8 cellular contexts compared by ENCODE assay signal in genomic region chr1:62841587-62842169, GRCh38. TPM values are rescaled to one million over a fixed set of nuclear protein-coding genes. Genes with fewer than 3 reads are reported as not detected.
DNase-seq lines count a peak whose midpoint lies in the region; ATAC-seq and TF ChIP-seq lines count a peak whose summit lies in the region.

No MANE protein-coding gene starts in this region.

- no peak overlapping the region for H3K9ac ChIP-seq in liver (ENCODE audit: low read depth in 1 of 2, low read length in 2 of 2)

- TF ChIP-seq POLR2A in vagina (IDR thresholded peaks at IDR 0.05) = no peak

- TF ChIP-seq CTCF in Caco-2 (IDR thresholded peaks at IDR 0.05; ENCODE audit: insufficient read depth in 1 of 2, low read depth in 1 of 2, low read length in 1 of 2, severe bottlenecking in 1 of 2, unreplicated experiment in 1 of 2) = peak; percentile 38 to 43
- TF ChIP-seq CTCF in liver (IDR thresholded peaks at IDR 0.05; ENCODE audit: low read depth, low read length, missing input control) = peak; percentile 72
- peak; percentile 17 to 67 (median 54) for TF ChIP-seq CTCF in vagina (IDR thresholded peaks at IDR 0.05)

- H3K4me3 ChIP-seq in Caco-2 (ENCODE audit: low read depth, low read length) (no peak overlapping the region), liver (ENCODE audit: low read depth in 1 of 3, low read length in 3 of 3) (no peak overlapping the region), vagina (no peak overlapping the region)

- no peak overlapping the region for H3K27ac Mint-ChIP-seq in Caco-2 (ENCODE audit: unreplicated experiment)

- POLR2A ChIA-PET in Caco-2 (lab: Charles Lee) = interaction anchor here (0.7 kb wide), 1 partner anchor 41 kb away, joined by 3 read pairs; no protein-coding TSS in a partner anchor

- H3K36me3 Mint-ChIP-seq in Caco-2 (ENCODE audit: insufficient read depth, unreplicated experiment) = no peaks in the 10 kb centered on the region

- no peak overlapping the region for H3K27ac ChIP-seq in liver (ENCODE audit: low read depth in 1 of 2, low read length in 2 of 2)
- no peak overlapping the region for H3K27ac ChIP-seq in vagina

- intact Hi-C loops in Caco-2 (cut with micrococcal nuclease; ENCODE audit: unreplicated experiment) = loop anchor here (1.0 to 10.0 kb wide), 2 partner anchors 63 to 148 kb away; no protein-coding TSS in a partner anchor
- intact Hi-C loops in vagina (cut with DNase I) = no loop called here

- BruUV-seq in Caco-2 (replicated peaks; lab: Mats Ljungman, UMichigan) = no TSS peak

- ATAC-seq in GM18870 (IDR thresholded peaks at IDR 0.05; ENCODE audit: unreplicated experiment) = peak; percentile 84

- no peaks in the 10 kb centered on the region for H3K4me1 ChIP-seq in Caco-2
- H3K4me1 ChIP-seq in liver (ENCODE audit: control insufficient read depth in 4 of 4, insufficient read depth in 4 of 4, low read length in 3 of 4) = no peaks in the 10 kb centered on the region
- H3K4me1 ChIP-seq in vagina = no peaks in the 10 kb centered on the region

- H3K9me3 Mint-ChIP-seq in Caco-2 (ENCODE audit: unreplicated experiment) = no peaks in the 10 kb centered on the region

- H3K9me3 ChIP-seq in Caco-2 (no peaks in the 10 kb centered on the region), liver (ENCODE audit: control insufficient read depth in 4 of 4, low read length in 3 of 4) (no peaks in the 10 kb centered on the region), vagina (no peaks in the 10 kb centered on the region)

- H3K4me1 Mint-ChIP-seq in Caco-2 (ENCODE audit: low read depth, unreplicated experiment) = no peaks in the 10 kb centered on the region

- 2% methylated on average over 3 of the region's 3 CpGs for WGBS in liver

- CTCF ChIA-PET in Caco-2 (lab: Charles Lee) = interaction anchor here (0.6 to 1.5 kb wide), 2 partner anchors 65 to 149 kb away, joined by 3 to 5 read pairs; no protein-coding TSS in a partner anchor

- H3K4me3 Mint-ChIP-seq in Caco-2 (ENCODE audit: unreplicated experiment) = no peak overlapping the region

- TF ChIP-seq EP300 in Ishikawa (IDR thresholded peaks at IDR 0.05; ENCODE audit: borderline replicate concordance) = no peak

- TF ChIP-seq RAD21 in Ishikawa (IDR thresholded peaks at IDR 0.05; ENCODE audit: low read depth) = peak; percentile 68
- TF ChIP-seq RAD21 in liver (IDR thresholded peaks at IDR 0.05) = peak; percentile 84 to 86

- no peaks in the 10 kb centered on the region for H3K36me3 ChIP-seq in Caco-2 (ENCODE audit: control insufficient read depth, insufficient read depth, low read length)
- H3K36me3 ChIP-seq in liver (ENCODE audit: control insufficient read depth in 4 of 4, insufficient read depth in 3 of 4, low read depth in 1 of 4, low read length in 3 of 4) = peaks cover 0 to 2% (median 0%) of the 10 kb centered on the region in 4 donors
- H3K36me3 ChIP-seq in vagina = no peaks in the 10 kb centered on the region

- DNase-seq in Caco-2 (peak in 1 of 2 experiments; percentile 45), NOMO-1 treated with dmso at 0.1 percent for 144 hours (lab: John Stamatoyannopoulos, UW; ENCODE audit: unreplicated experiment) (peak; percentile 4), cerebellar cortex (ENCODE audit: low spot score) (peak; percentile 84), vagina (ENCODE audit: extremely low spot score in 2 of 2) (no peak)
- DNase-seq in activated CD4-positive, alpha-beta T cell treated with anti-CD3 and anti-CD28 coated beads, Interleukin-2, amount 50 U/mL, for 48 hours = no peak

- no peaks in the 10 kb centered on the region for H3K27me3 Mint-ChIP-seq in Caco-2 (ENCODE audit: insufficient read depth, unreplicated experiment)

- H3K27me3 ChIP-seq in Caco-2 (replicated peaks; ENCODE audit: control insufficient read depth, insufficient read depth, low read length) (no peaks in the 10 kb centered on the region), liver (ENCODE audit: control insufficient read depth in 4 of 4, insufficient read depth in 4 of 4, low read length in 3 of 4) (no peaks in the 10 kb centered on the region), vagina (no peaks in the 10 kb centered on the region)

TF ChIP-seq in Ishikawa, 13 proteins besides CTCF, POLR2A, EP300 and RAD21 (continues in another document):
- TF ChIP-seq USF1 (IDR thresholded peaks at IDR 0.05) (no peak), TCF12 (IDR thresholded peaks at IDR 0.05; ENCODE audit: low read depth) (no peak), NFIC (IDR thresholded peaks at IDR 0.05) (no peak), CEBPB (IDR thresholded peaks at IDR 0.05) (no peak), YY1 (IDR thresholded peaks at IDR 0.05; ENCODE audit: low read depth) (no peak), FOXM1 (IDR thresholded peaks at IDR 0.05; ENCODE audit: borderline replicate concordance, low read depth) (no peak), CREB1 (IDR thresholded peaks at IDR 0.05; ENCODE audit: low read depth) (no peak), MAX (IDR thresholded peaks at IDR 0.05) (no peak), ZBTB7A (IDR thresholded peaks at IDR 0.05; ENCODE audit: low read depth) (no peak)

TF ChIP-seq in liver, 16 proteins besides CTCF, POLR2A, EP300 and RAD21:
- TF ChIP-seq HNF4A (conservative IDR thresholded peaks at IDR 0.05) (no peak), MAX (IDR thresholded peaks at IDR 0.05) (no peak), YY1 (IDR thresholded peaks at IDR 0.05) (no peak), HNF4G (IDR thresholded peaks at IDR 0.05) (no peak), NR2F2 (IDR thresholded peaks at IDR 0.05) (no peak), GABPA (IDR thresholded peaks at IDR 0.05 in 1 of 2, conservative IDR thresholded peaks at IDR 0.05 in 1 of 2) (no peak), JUND (IDR thresholded peaks at IDR 0.05) (no peak)

RNA-seq across cellular contexts. Expression of gene ATG4C, which starts 57.7 kb away (rescaled TPM):
- total RNA-seq in Caco-2 (2022) (6.8 and 7.4 TPM in 2 replicates), liver (1 to 10 TPM; 5.6 to 8.4 TPM), vagina (5.9 TPM)
- 1 to 10 TPM; 3.8 to 4.8 TPM for polyA plus RNA-seq in liver

Comparison
In these comparisons a context has a peak if more than half of its experiments do, and no peak if none do; other contexts are left out.
1. DNase-seq: peak in NOMO-1 treated with dmso at 0.1 percent for 144 hours (single experiment) and cerebellar cortex (single experiment); none in vagina (0 of 2) and activated CD4-positive, alpha-beta T cell treated with anti-CD3 and anti-CD28 coated beads, Interleukin-2, amount 50 U/mL, for 48 hours (0 of 2).
2. Peak in every context shown above with its lines, with median percentiles within 50 percentile points of each other: CTCF ChIP-seq.